8 cellular contexts compared by ENCODE assay signal in the genomic region with DNA sequence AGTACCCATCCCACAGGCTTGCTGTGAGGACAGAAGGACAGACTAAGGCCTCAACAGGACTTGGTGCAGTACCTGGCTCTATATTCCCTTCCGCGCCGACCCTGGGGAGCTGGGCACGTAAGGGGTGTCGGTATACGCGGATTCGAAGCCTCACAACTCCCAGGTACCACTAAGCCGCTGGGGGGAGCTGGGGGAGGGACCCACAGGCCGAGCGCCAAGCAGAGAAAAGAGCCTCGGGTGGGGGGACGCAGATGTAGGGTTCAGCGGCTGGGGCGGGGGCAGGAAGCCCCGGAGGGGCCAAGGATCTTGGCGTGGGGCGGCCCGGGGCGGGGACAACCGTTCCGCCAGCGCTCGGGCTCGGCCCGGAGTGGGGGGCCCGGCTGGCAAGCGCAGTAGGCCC.
DNase-seq lines count a peak whose midpoint lies in the region; ATAC-seq, FAIRE-seq and TF ChIP-seq lines count a peak whose summit lies in the region.

No MANE protein-coding gene starts in this region.

- H3K79me2 ChIP-seq in keratinocyte (ENCODE audit: control insufficient read depth, insufficient read depth, low read length) = peaks cover 43% of the 10 kb centered on the region

- peak; percentile 31 for TF ChIP-seq CTCF in brain microvascular endothelial cell (IDR thresholded peaks at IDR 0.05; ENCODE audit: low read depth, low read length, missing control alignments)
- TF ChIP-seq CTCF in keratinocyte (optimal IDR thresholded peaks at IDR 0.05 in 1 of 3, IDR thresholded peaks at IDR 0.05 in 1 of 3, conservative IDR thresholded peaks at IDR 0.05 in 1 of 3; ENCODE audit: extremely low read depth in 1 of 3, insufficient read depth in 2 of 3, low read length in 3 of 3) = peak in 1 of 3 experiments; percentile 6

- peak overlapping the region; percentile 80 for H3K4me3 ChIP-seq in brain microvascular endothelial cell (ENCODE audit: low read depth, low read length)
- peak overlapping the region; percentile 77 to 96 (median 87) for H3K4me3 ChIP-seq in keratinocyte (ENCODE audit: control insufficient read depth in 2 of 3, extremely low read depth in 1 of 3, insufficient read depth in 2 of 3, low read depth in 1 of 3, low read length in 3 of 3)

- peak overlapping the region; percentile 82 for H3K9ac ChIP-seq in keratinocyte (ENCODE audit: control insufficient read depth, extremely low read depth, insufficient read depth, low read length)

- H3K27me3 Mint-ChIP-seq in T-helper 2 cell treated with Interferon-gamma antibody and Interleukin-4, amounts not matched to agents 5 μg/mL and 100 μg/mL, for 36 hours (ENCODE audit: low read depth) = peaks cover 15% of the 10 kb centered on the region

- no peaks in the 10 kb centered on the region for H3K27me3 ChIP-seq in brain microvascular endothelial cell (replicated peaks)
- H3K27me3 ChIP-seq in keratinocyte (ENCODE audit: control insufficient read depth, extremely low read depth, insufficient read depth, low read length) = no peaks in the 10 kb centered on the region

- H3K4me1 Mint-ChIP-seq in T-helper 2 cell treated with Interferon-gamma antibody and Interleukin-4, amounts not matched to agents 5 μg/mL and 100 μg/mL, for 36 hours (ENCODE audit: low read depth) = peaks cover 29% of the 10 kb centered on the region

- H3K4me3 Mint-ChIP-seq in T-helper 2 cell treated with Interferon-gamma antibody and Interleukin-4, amounts not matched to agents 5 μg/mL and 100 μg/mL, for 36 hours = peak overlapping the region; percentile 86

- H3K9me1 ChIP-seq in keratinocyte (ENCODE audit: control insufficient read depth, extremely low read depth, insufficient read depth, low read length) = no peaks in the 10 kb centered on the region

- H3K27ac ChIP-seq in brain microvascular endothelial cell (peak overlapping the region; percentile 81), keratinocyte (ENCODE audit: control insufficient read depth, insufficient read depth, low read length) (peak overlapping the region; percentile 69)

- no peak for FAIRE-seq in keratinocyte (lab: Jason Lieb, UNC)

- no peaks in the 10 kb centered on the region for H3K9me3 ChIP-seq in keratinocyte (ENCODE audit: control insufficient read depth, low read depth, low read length)

- H3K36me3 ChIP-seq in brain microvascular endothelial cell (replicated peaks) (peaks cover 18% of the 10 kb centered on the region), keratinocyte (ENCODE audit: control insufficient read depth in 2 of 2, extremely low read depth in 1 of 2, insufficient read depth in 2 of 2, low read length in 2 of 2) (peaks cover 12 to 14% of the 10 kb centered on the region in 2 experiments)

- peak overlapping the region; percentile 90 for H3K27ac Mint-ChIP-seq in T-helper 2 cell treated with Interferon-gamma antibody and Interleukin-4, amounts not matched to agents 5 μg/mL and 100 μg/mL, for 36 hours

- H3K9me3 Mint-ChIP-seq in T-helper 2 cell treated with Interferon-gamma antibody and Interleukin-4, amounts not matched to agents 5 μg/mL and 100 μg/mL, for 36 hours = no peaks in the 10 kb centered on the region

- dilution Hi-C loops in keratinocyte (cut with MboI; ENCODE audit: extremely low pct_ligation_motif_present, low sequenced_read_pairs) = no loop called here

- peaks cover 8% of the 10 kb centered on the region for H4K20me1 ChIP-seq in keratinocyte (ENCODE audit: control insufficient read depth, extremely low read depth, insufficient read depth, low read length)

- H3K4me1 ChIP-seq in keratinocyte (ENCODE audit: control insufficient read depth, extremely low read depth, insufficient read depth, low read length) = peaks cover 14% of the 10 kb centered on the region

- ATAC-seq in HG03139 (IDR thresholded peaks at IDR 0.05; ENCODE audit: unreplicated experiment) (peak; percentile 17), HG03457 (IDR thresholded peaks at IDR 0.05; ENCODE audit: unreplicated experiment) (no peak)

- H3K36me3 Mint-ChIP-seq in T-helper 2 cell treated with Interferon-gamma antibody and Interleukin-4, amounts not matched to agents 5 μg/mL and 100 μg/mL, for 36 hours (ENCODE audit: low read depth) = peaks cover 32% of the 10 kb centered on the region

- DNase-seq in NCI-H748 (lab: John Stamatoyannopoulos, UW; ENCODE audit: unreplicated experiment) (peak; percentile 33), NCI-H748 treated with DMSO at 0.1 percent for 48 hours (lab: John Stamatoyannopoulos, UW) (no peak), brain microvascular endothelial cell (peak; percentile 5), keratinocyte (ENCODE audit: low read depth, low spot score) (no peak)
- DNase-seq in T-helper 2 cell treated with Interferon-gamma antibody and Interleukin-4, amounts not matched to agents 5 μg/mL and 100 μg/mL, for 36 hours (ENCODE audit: low spot score) = peak; percentile 18
- peak; percentile 51 to 52 for DNase-seq in stimulated activated CD4-positive, alpha-beta T cell treated with anti-CD3 and anti-CD28 coated beads, Interleukin-2, amount 100 ng/mL, for 24 hours

- in situ Hi-C loops in brain microvascular endothelial cell (cut with HindIII; ENCODE audit: low pct_ligation_motif_present, low sequenced_read_pairs) = no loop called here

- H3K4me2 ChIP-seq in keratinocyte (ENCODE audit: control insufficient read depth, extremely low read depth, insufficient read depth, low read depth, low read length) = peak overlapping the region; percentile 78

- H2AFZ ChIP-seq in keratinocyte (ENCODE audit: control insufficient read depth, low read length) = peak overlapping the region; percentile 21

Comparison
In these comparisons a context has a peak if more than half of its experiments do, and no peak if none do; other contexts are left out.
1. DNase-seq: peak in NCI-H748 (single experiment), T-helper 2 cell treated with Interferon-gamma antibody and Interleukin-4, amounts not matched to agents 5 μg/mL and 100 μg/mL, for 36 hours (single experiment), brain microvascular endothelial cell (single experiment) and stimulated activated CD4-positive, alpha-beta T cell treated with anti-CD3 and anti-CD28 coated beads, Interleukin-2, amount 100 ng/mL, for 24 hours (2 of 2); none in NCI-H748 treated with DMSO at 0.1 percent for 48 hours (single experiment) and keratinocyte (single experiment).